In genomic region chr1:162466797-162467196, GRCh38 we compare ENCODE assay signal across 30 cellular contexts. TPM values are rescaled to one million over a fixed set of nuclear protein-coding genes. Genes with fewer than 3 reads are reported as not detected.
"Had no signal": no experiment of that assay in that cellular context is flagged by ENCODE, and none has a peak within 500 bp of the region (broad histone marks: within the 10 kb centered on the region; RNA-seq: fewer than 3 reads in every experiment).

No MANE protein-coding gene starts in this region.

- H3K4me3 Mint-ChIP-seq: activated B cell treated with CpG ODN at 0.5 μM for 24 hours; activated CD4-positive, alpha-beta T cell treated with anti-CD3 and anti-CD28 coated beads, Interleukin-2, amount 10 ng/mL, durations not matched to agents 24 days and 14 days; activated CD8-positive, alpha-beta memory T cell treated with anti-CD3 and anti-CD28 coated beads, Interleukin-2, amount 10 ng/mL, durations not matched to agents 7 days and 5 days; activated naive CD8-positive, alpha-beta T cell; activated T-cell treated with anti-CD3 and anti-CD28 coated beads, Interleukin-2, amount 50 U/mL, for 24 hours; activated T-helper 1 cell treated with anti-CD3 and anti-CD28 coated beads, Interleukin-12 subunit alpha, Interleukin-12 subunit beta, Interleukin-2, Interleukin-4 antibody, amounts not matched to agents 30 ng/mL and 10 ng/mL and 1 ng/mL, durations not matched to agents 14 hours and 24 hours and 36 hours; T-helper 1 cell treated with Interleukin-12 subunit alpha and Interleukin-12 subunit beta and Interleukin-4 antibody, amounts not matched to agents 30 μg/mL and 1 μg/mL, for 36 hours had no signal

- H3K4me1 Mint-ChIP-seq: activated B cell treated with CpG ODN at 0.5 μM for 24 hours; activated CD4-positive, alpha-beta T cell treated with anti-CD3 and anti-CD28 coated beads, Interleukin-2, amount 10 ng/mL, durations not matched to agents 24 days and 14 days; activated CD8-positive, alpha-beta memory T cell treated with anti-CD3 and anti-CD28 coated beads, Interleukin-2, amount 10 ng/mL, durations not matched to agents 7 days and 5 days had no signal

- H3K27me3 ChIP-seq: brain microvascular endothelial cell had no signal

- H3K9me3 ChIP-seq: SK-N-SH had no signal

- H3K9ac ChIP-seq: SK-N-SH had no signal

- H3K4me2 ChIP-seq: SK-N-SH had no signal

- H3K9me3 Mint-ChIP-seq: activated T-cell treated with anti-CD3 and anti-CD28 coated beads, Interleukin-2, amount 50 U/mL, for 24 hours had no signal

- H3K27ac ChIP-seq: brain microvascular endothelial cell had no signal

- DNase-seq: activated B cell treated with CpG ODN at 0.5 μM for 24 hours; activated CD4-positive, alpha-beta T cell treated with anti-CD3 and anti-CD28 coated beads for 1 hour; activated CD4-positive, alpha-beta T cell treated with anti-CD3 and anti-CD28 coated beads, Interleukin-2, amount 10 ng/mL, durations not matched to agents 24 days and 14 days; activated CD4-positive, alpha-beta T cell treated with anti-CD3 and anti-CD28 coated beads, Interleukin-2, amount 50 U/mL, for 48 hours; activated CD8-positive, alpha-beta memory T cell treated with anti-CD3 and anti-CD28 coated beads, Interleukin-2, amount 10 ng/mL, durations not matched to agents 7 days and 5 days; activated effector memory CD4-positive, alpha-beta T cell treated with Interleukin-2 at 50 U/mL for 16 hours; activated naive CD4-positive, alpha-beta T cell; activated T-cell treated with anti-CD3 and anti-CD28 coated beads, Interleukin-2, amount 50 U/mL, for 24 hours; brain microvascular endothelial cell; IMR-90; KG1; NCI-H1105 treated with DMSO at 0.1 percent for 48 hours; NCI-H1436 treated with DMSO at 0.1 percent for 48 hours; NCI-H187; NCI-H2081; NCI-H2171; NCI-H2227 treated with DMSO at 0.1 percent for 48 hours; NCI-H446 treated with DMSO at 0.1 percent for 48 hours; NCI-H526; NCI-H774; NK-92 treated with Interleukin-12 subunit alpha and Interleukin-12 subunit beta, amount 100 ng/mL, for 24 hours; OCI-M1; RPMI8226; SK-N-SH; SW 1271; T-helper 9 cell had no signal

- H3K36me3 ChIP-seq: brain microvascular endothelial cell had no signal

- H3K27ac Mint-ChIP-seq: activated B cell treated with CpG ODN at 0.5 μM for 24 hours; activated CD4-positive, alpha-beta T cell treated with anti-CD3 and anti-CD28 coated beads, Interleukin-2, amount 10 ng/mL, durations not matched to agents 24 days and 14 days; activated CD8-positive, alpha-beta memory T cell treated with anti-CD3 and anti-CD28 coated beads, Interleukin-2, amount 10 ng/mL, durations not matched to agents 7 days and 5 days; activated naive CD8-positive, alpha-beta T cell; activated T-cell treated with anti-CD3 and anti-CD28 coated beads, Interleukin-2, amount 50 U/mL, for 24 hours; activated T-helper 1 cell treated with anti-CD3 and anti-CD28 coated beads, Interleukin-12 subunit alpha, Interleukin-12 subunit beta, Interleukin-2, Interleukin-4 antibody, amounts not matched to agents 30 ng/mL and 10 ng/mL and 1 ng/mL, durations not matched to agents 14 hours and 24 hours and 36 hours; T-helper 1 cell treated with Interleukin-12 subunit alpha and Interleukin-12 subunit beta and Interleukin-4 antibody, amounts not matched to agents 30 μg/mL and 1 μg/mL, for 36 hours had no signal

- H3K36me3 Mint-ChIP-seq: activated CD8-positive, alpha-beta memory T cell treated with anti-CD3 and anti-CD28 coated beads, Interleukin-2, amount 10 ng/mL, durations not matched to agents 7 days and 5 days; activated naive CD8-positive, alpha-beta T cell had no signal

RNA-seq across cellular contexts. Expression of gene SH2D1B, which starts 54.9 kb away (rescaled TPM):
- total RNA-seq: activated B cell treated with CpG ODN at 0.5 μM for 24 hours; activated CD4-positive, alpha-beta T cell treated with anti-CD3 and anti-CD28 coated beads, Interleukin-2, amount 10 ng/mL, durations not matched to agents 24 days and 14 days; activated CD8-positive, alpha-beta memory T cell treated with anti-CD3 and anti-CD28 coated beads, Interleukin-2, amount 10 ng/mL, durations not matched to agents 7 days and 5 days; cardiac septum had no signal
- polyA plus RNA-seq: SK-N-SH had no signal
